In genomic region chr13:51318015-51318414, GRCh38 we compare ENCODE assay signal across 29 cellular contexts. TPM values are rescaled to one million over a fixed set of nuclear protein-coding genes. Genes with fewer than 3 reads are reported as not detected.
"Had no signal": no experiment of that assay in that cellular context is flagged by ENCODE, and none has a peak within 500 bp of the region (broad histone marks: within the 10 kb centered on the region; RNA-seq: fewer than 3 reads in every experiment).

No MANE protein-coding gene starts in this region.

- H3K9me3 Mint-ChIP-seq: activated B cell treated with CpG ODN at 0.5 μM for 24 hours; activated CD4-positive, alpha-beta T cell treated with anti-CD3 and anti-CD28 coated beads, Interleukin-2, amount 10 ng/mL, durations not matched to agents 24 days and 14 days; activated naive CD4-positive, alpha-beta T cell treated with anti-CD3 and anti-CD28 coated beads, Interleukin-2, amount 50 U/mL, for 72 hours; activated naive CD8-positive, alpha-beta T cell treated with anti-CD3 and anti-CD28 coated beads, Interleukin-2, amount 50 U/mL, for 24 hours; activated T-cell treated with anti-CD3 and anti-CD28 coated beads, Interleukin-2, amount 50 U/mL, for 24 hours; activated T-helper 1 cell treated with anti-CD3 and anti-CD28 coated beads, Interleukin-12 subunit alpha, Interleukin-12 subunit beta, Interleukin-2, Interleukin-4 antibody, amounts not matched to agents 30 ng/mL and 10 ng/mL and 1 ng/mL, durations not matched to agents 14 hours and 24 hours and 36 hours had no signal

- H3K4me3 ChIP-seq: ascending aorta, cardiac muscle cell, MG63, PC-9 had no signal

- ATAC-seq: activated CD8-positive, alpha-beta memory T cell treated with anti-CD3 and anti-CD28 coated beads, Interleukin-2, amount 10 ng/mL, durations not matched to agents 7 days and 5 days; activated naive CD4-positive, alpha-beta T cell treated with anti-CD3 and anti-CD28 coated beads, Interleukin-2, amount 50 U/mL, for 72 hours; activated naive CD8-positive, alpha-beta T cell treated with anti-CD3 and anti-CD28 coated beads, Interleukin-2, amount 50 U/mL, for 24 hours; T-helper 17 cell had no signal

- H2AFZ ChIP-seq: PC-9 had no signal

- H3K27ac Mint-ChIP-seq: activated B cell treated with CpG ODN at 0.5 μM for 24 hours; activated CD4-positive, alpha-beta T cell treated with anti-CD3 and anti-CD28 coated beads, Interleukin-2, amount 10 ng/mL, durations not matched to agents 24 days and 14 days; activated CD8-positive, alpha-beta memory T cell treated with anti-CD3 and anti-CD28 coated beads, Interleukin-2, amount 10 ng/mL, durations not matched to agents 7 days and 5 days; activated naive CD4-positive, alpha-beta T cell treated with anti-CD3 and anti-CD28 coated beads, Interleukin-2, amount 50 U/mL, for 72 hours; activated naive CD8-positive, alpha-beta T cell treated with anti-CD3 and anti-CD28 coated beads, Interleukin-2, amount 50 U/mL, for 24 hours; activated T-cell treated with anti-CD3 and anti-CD28 coated beads, Interleukin-2, amount 50 U/mL, for 24 hours; activated T-helper 1 cell treated with anti-CD3 and anti-CD28 coated beads, Interleukin-12 subunit alpha, Interleukin-12 subunit beta, Interleukin-2, Interleukin-4 antibody, amounts not matched to agents 30 ng/mL and 10 ng/mL and 1 ng/mL, durations not matched to agents 14 hours and 24 hours and 36 hours; brain; T-helper 17 cell had no signal

- H3K27me3 Mint-ChIP-seq: activated naive CD8-positive, alpha-beta T cell treated with anti-CD3 and anti-CD28 coated beads, Interleukin-2, amount 50 U/mL, for 24 hours; activated T-cell treated with anti-CD3 and anti-CD28 coated beads, Interleukin-2, amount 50 U/mL, for 24 hours had no signal

- H3K36me3 Mint-ChIP-seq: activated CD8-positive, alpha-beta memory T cell treated with anti-CD3 and anti-CD28 coated beads, Interleukin-2, amount 10 ng/mL, durations not matched to agents 7 days and 5 days; activated naive CD4-positive, alpha-beta T cell treated with anti-CD3 and anti-CD28 coated beads, Interleukin-2, amount 50 U/mL, for 72 hours; brain had no signal

- H3K36me3 ChIP-seq: ascending aorta, cardiac muscle cell, MG63 had no signal

- H3K4me1 Mint-ChIP-seq: activated B cell treated with CpG ODN at 0.5 μM for 24 hours; activated CD4-positive, alpha-beta T cell treated with anti-CD3 and anti-CD28 coated beads, Interleukin-2, amount 10 ng/mL, durations not matched to agents 24 days and 14 days; activated CD8-positive, alpha-beta memory T cell treated with anti-CD3 and anti-CD28 coated beads, Interleukin-2, amount 10 ng/mL, durations not matched to agents 7 days and 5 days; activated naive CD8-positive, alpha-beta T cell treated with anti-CD3 and anti-CD28 coated beads, Interleukin-2, amount 50 U/mL, for 24 hours; T-helper 17 cell had no signal

- H3K27me3 ChIP-seq: ascending aorta, cardiac muscle cell, MG63 had no signal

- H3K4me3 Mint-ChIP-seq: activated B cell treated with CpG ODN at 0.5 μM for 24 hours; activated CD4-positive, alpha-beta T cell treated with anti-CD3 and anti-CD28 coated beads, Interleukin-2, amount 10 ng/mL, durations not matched to agents 24 days and 14 days; activated CD8-positive, alpha-beta memory T cell treated with anti-CD3 and anti-CD28 coated beads, Interleukin-2, amount 10 ng/mL, durations not matched to agents 7 days and 5 days; activated naive CD8-positive, alpha-beta T cell treated with anti-CD3 and anti-CD28 coated beads, Interleukin-2, amount 50 U/mL, for 24 hours; activated T-cell treated with anti-CD3 and anti-CD28 coated beads, Interleukin-2, amount 50 U/mL, for 24 hours; activated T-helper 1 cell treated with anti-CD3 and anti-CD28 coated beads, Interleukin-12 subunit alpha, Interleukin-12 subunit beta, Interleukin-2, Interleukin-4 antibody, amounts not matched to agents 30 ng/mL and 10 ng/mL and 1 ng/mL, durations not matched to agents 14 hours and 24 hours and 36 hours; brain; T-helper 17 cell had no signal

- H3K27ac ChIP-seq: ascending aorta, cardiac muscle cell, PC-9 had no signal

- DNase-seq: activated B cell treated with CpG ODN at 0.5 μM for 24 hours; activated CD4-positive, alpha-beta T cell treated with anti-CD3 and anti-CD28 coated beads for 1 hour; activated CD4-positive, alpha-beta T cell treated with anti-CD3 and anti-CD28 coated beads, Interleukin-2, amount 10 ng/mL, durations not matched to agents 24 days and 14 days; activated CD4-positive, alpha-beta T cell treated with anti-CD3 and anti-CD28 coated beads, Interleukin-2, amount 50 U/mL, for 48 hours; activated CD8-positive, alpha-beta memory T cell treated with anti-CD3 and anti-CD28 coated beads, Interleukin-2, amount 10 ng/mL, durations not matched to agents 7 days and 5 days; activated effector memory CD4-positive, alpha-beta T cell treated with anti-CD3 and anti-CD28 coated beads, Interleukin-2, amount 50 U/mL, for 16 hours; activated naive CD4-positive, alpha-beta T cell treated with Interleukin-2 at 50 U/mL for 16 hours; activated naive CD8-positive, alpha-beta T cell treated with anti-CD3 and anti-CD28 coated beads, Interleukin-2, amount 50 U/mL, for 24 hours; activated T-cell treated with anti-CD3 and anti-CD28 coated beads, Interleukin-2, amount 50 U/mL, for 24 hours; amniotic stem cell; KBM-7; MG63; MV-4-11; NCI-H1092 treated with DMSO at 0.1 percent for 48 hours; NCI-H1417 treated with DMSO at 0.1 percent for 48 hours; NCI-H1694; NCI-H2029; NCI-H2107; NCI-H446; NCI-H524; PC-9; SIG-M5; T-helper 17 cell; T-helper 9 cell had no signal

RNA-seq across cellular contexts. Expression of gene SERPINE3, which starts 21.5 kb away (rescaled TPM):
- total RNA-seq: activated B cell treated with CpG ODN at 0.5 μM for 24 hours; activated CD4-positive, alpha-beta T cell treated with anti-CD3 and anti-CD28 coated beads, Interleukin-2, amount 10 ng/mL, durations not matched to agents 24 days and 14 days; activated CD8-positive, alpha-beta memory T cell treated with anti-CD3 and anti-CD28 coated beads, Interleukin-2, amount 10 ng/mL, durations not matched to agents 7 days and 5 days; activated naive CD4-positive, alpha-beta T cell treated with anti-CD3 and anti-CD28 coated beads, Interleukin-2, amount 50 U/mL, for 72 hours; activated T-helper 1 cell treated with anti-CD3 and anti-CD28 coated beads, Interleukin-12 subunit alpha, Interleukin-12 subunit beta, Interleukin-2, Interleukin-4 antibody, amounts not matched to agents 30 ng/mL and 10 ng/mL and 1 ng/mL, durations not matched to agents 14 hours and 24 hours and 36 hours; ascending aorta; PC-9; T-helper 17 cell had no signal
